In genomic region chr16:49520684-49521083, GRCh38 we compare ENCODE assay signal across 26 cellular contexts.
A peak's percentile ranks its signal among the peaks of the same experiment; 100 is the strongest.
DNase-seq lines count a peak whose midpoint lies in the region; ATAC-seq, FAIRE-seq and TF ChIP-seq lines count a peak whose summit lies in the region.
"Had no signal": no experiment of that assay in that cellular context is flagged by ENCODE, and none has a peak within 500 bp of the region (broad histone marks: within the 10 kb centered on the region; RNA-seq: fewer than 3 reads in every experiment).

No MANE protein-coding gene starts in this region.

- ATAC-seq in naive thymus-derived CD8-positive, alpha-beta T cell, result no peak

- H3K27ac ChIP-seq in OCI-LY7 (ENCODE audit: low read depth, low read length, poor library complexity, severe bottlenecking) (no peak overlapping the region), kidney (ENCODE audit: low read depth in 2 of 2, low read length in 2 of 2) (no peak overlapping the region)
- H3K27ac ChIP-seq: 22Rv1, BLaER1, HL-60 had no signal

- peaks cover 0 to 10% (median 0%) of the 10 kb centered on the region in 4 donors for H3K4me1 Mint-ChIP-seq in naive thymus-derived CD8-positive, alpha-beta T cell

- H3K9me2 ChIP-seq in OCI-LY7 (ENCODE audit: insufficient read depth, low read length), result no peaks in the 10 kb centered on the region

- H4K20me1 ChIP-seq in OCI-LY7 (ENCODE audit: insufficient read depth, low read length), result no peaks in the 10 kb centered on the region

- no peak overlapping the region for H3K4me2 ChIP-seq in OCI-LY7 (ENCODE audit: low read length)

- no peaks in the 10 kb centered on the region for H3K27me3 Mint-ChIP-seq in naive thymus-derived CD8-positive, alpha-beta T cell
- H3K27me3 Mint-ChIP-seq: CD4-positive, alpha-beta T cell had no signal

- CTCF ChIA-PET in OCI-LY7 (lab: Charles Lee; ENCODE audit: unreplicated experiment), result no interaction called here

- FAIRE-seq in kidney (lab: Jason Lieb, UNC), result no peak
- FAIRE-seq: GM18507 had no signal

- peak overlapping the region; percentile 70; the same call in 1 of the 2 replicates for H2AFZ ChIP-seq in OCI-LY7 (ENCODE audit: low read length)

- H3K9me3 Mint-ChIP-seq in naive thymus-derived CD8-positive, alpha-beta T cell, result no peaks in the 10 kb centered on the region
- H3K9me3 Mint-ChIP-seq: CD4-positive, alpha-beta T cell had no signal

- no peak overlapping the region for H3K9ac ChIP-seq in kidney (ENCODE audit: low read length in 2 of 2)
- H3K9ac ChIP-seq: BLaER1 had no signal

- H3K4me1 ChIP-seq in OCI-LY7 (ENCODE audit: insufficient read depth, low read length, poor library complexity, severe bottlenecking), result peaks cover 36% of the 10 kb centered on the region
- H3K4me1 ChIP-seq in kidney (ENCODE audit: control insufficient read depth in 1 of 2, insufficient read depth in 1 of 2, low read depth in 1 of 2, low read length in 2 of 2), result no peaks in the 10 kb centered on the region
- H3K4me1 ChIP-seq: Caco-2 had no signal

- no peaks in the 10 kb centered on the region for H3K36me3 Mint-ChIP-seq in naive thymus-derived CD8-positive, alpha-beta T cell

- no peak overlapping the region for H3K27ac Mint-ChIP-seq in naive thymus-derived CD8-positive, alpha-beta T cell
- H3K27ac Mint-ChIP-seq: CD4-positive, alpha-beta T cell had no signal

- H3K36me3 ChIP-seq in OCI-LY7 (ENCODE audit: insufficient read depth, low read length) (no peaks in the 10 kb centered on the region), kidney (ENCODE audit: control insufficient read depth in 1 of 2, insufficient read depth in 2 of 2, low read length in 2 of 2) (no peaks in the 10 kb centered on the region)

- no peak overlapping the region for H3K4me3 Mint-ChIP-seq in naive thymus-derived CD8-positive, alpha-beta T cell
- H3K4me3 Mint-ChIP-seq: CD4-positive, alpha-beta T cell had no signal

- no TSS peak for BruUV-seq in OCI-LY7 (replicated peaks; lab: Mats Ljungman, UMichigan)

- POLR2A ChIA-PET in OCI-LY7 (lab: Charles Lee), result interaction anchor here (1.0 kb wide), 1 partner anchor 35 kb away, joined by 3 read pairs; no protein-coding TSS in a partner anchor
- POLR2A ChIA-PET in naive thymus-derived CD8-positive, alpha-beta T cell (lab: Charles Lee), result no interaction called here

- H3K4me3 ChIP-seq in OCI-LY7 (ENCODE audit: low read depth, low read length, poor library complexity, severe bottlenecking), result no peak overlapping the region
- H3K4me3 ChIP-seq in kidney (ENCODE audit: low read length in 2 of 2), result no peak overlapping the region
- H3K4me3 ChIP-seq: BLaER1 had no signal

- peak in 2 of 3 experiments; percentile 27 to 48 for DNase-seq in NCI-H1417 (lab: John Stamatoyannopoulos, UW)
- DNase-seq in NCI-H1417 treated with DMSO at 0.1 percent for 48 hours (lab: John Stamatoyannopoulos, UW), result no peak
- no peak for DNase-seq in OCI-LY7 (ENCODE audit: low spot score)
- peak; percentile 32 for DNase-seq in kidney
- no peak for DNase-seq in DMS79 (lab: John Stamatoyannopoulos, UW)
- DNase-seq in NCI-H2227 treated with DMSO at 0.1 percent for 48 hours (lab: John Stamatoyannopoulos, UW), result no peak
- no peak for DNase-seq in NCI-H446 (lab: John Stamatoyannopoulos, UW)
- no peak for DNase-seq in naive thymus-derived CD8-positive, alpha-beta T cell
- DNase-seq: ACHN; Caco-2; CD4-positive, alpha-beta T cell; DMS 273 treated with DMSO at 0.1 percent for 48 hours; GOT3; HCEC 1CT; KBM-7; NCI-H1092 treated with DMSO at 0.1 percent for 48 hours; NCI-H1694 treated with DMSO at 0.1 percent for 48 hours; NCI-H2081 treated with DMSO at 0.1 percent for 48 hours; NCI-H2171 treated with DMSO at 0.1 percent for 48 hours; NCI-H446 treated with DMSO at 0.1 percent for 48 hours; NCI-H526 treated with DMSO at 0.1 percent for 48 hours; Right ventricle myocardium superior had no signal

- H3K79me2 ChIP-seq in OCI-LY7 (ENCODE audit: insufficient read depth, low read depth, low read length), result no peaks in the 10 kb centered on the region

- intact Hi-C loops in OCI-LY7 (cut with micrococcal nuclease; ENCODE audit: unreplicated experiment) (loop anchor here (5.0 kb wide), 1 partner anchor 57 kb away; no protein-coding TSS in a partner anchor), kidney (cut with DNase I) (no loop called here)

- H3K9me3 ChIP-seq in OCI-LY7 (ENCODE audit: low read length), result no peaks in the 10 kb centered on the region
- H3K9me3 ChIP-seq in kidney (ENCODE audit: control insufficient read depth in 1 of 2, low read length in 2 of 2), result no peaks in the 10 kb centered on the region
- H3K9me3 ChIP-seq: BLaER1, Caco-2 had no signal

- TF ChIP-seq CTCF in OCI-LY7 (conservative IDR thresholded peaks at IDR 0.05; ENCODE audit: low read length) (no peak), kidney (IDR thresholded peaks at IDR 0.05; ENCODE audit: borderline replicate concordance, extremely low read depth, insufficient read depth) (no peak)

Comparison
In these comparisons a context has a peak if more than half of its experiments do, and no peak if none do; other contexts are left out.
1. DNase-seq: peak in NCI-H1417 (2 of 3) and kidney (single experiment); none in NCI-H1417 treated with DMSO at 0.1 percent for 48 hours (single experiment), OCI-LY7 (single experiment), DMS79 (single experiment), NCI-H2227 treated with DMSO at 0.1 percent for 48 hours (single experiment), NCI-H446 (0 of 2) and naive thymus-derived CD8-positive, alpha-beta T cell (0 of 10).